ENCODE assay signal across 23 cellular contexts in genomic region chr12:120172053-120172452, GRCh38.
"Had no signal": no experiment of that assay in that cellular context is flagged by ENCODE, and none has a peak within 500 bp of the region (broad histone marks: within the 10 kb centered on the region; RNA-seq: fewer than 3 reads in every experiment).

No MANE protein-coding gene starts in this region.

- H3K9me2 ChIP-seq: SK-N-SH had no signal

- H3K4me3 ChIP-seq: K562 had no signal

- H3K4me2 ChIP-seq: KMS-11, SK-N-SH had no signal

- ATAC-seq: K562, Panc1, PC-3 had no signal

- DNase-seq: Kasumi-1, MM.1S, NCI-H1092 treated with DMSO at 0.1 percent for 48 hours, NCI-H1436, NCI-H187, NCI-H2029, NCI-H2081 treated with DMSO at 0.1 percent for 48 hours, NCI-H2171, NCI-H226, NCI-H446, NCI-H510A, NCI-H524 treated with DMSO at 0.1 percent for 48 hours, NCI-H69, NCI-H774, PC-3, SHP77, SK-N-SH had no signal

- H3K27me3 Mint-ChIP-seq: IgD-negative memory B cell had no signal

- H3K9me3 Mint-ChIP-seq: IgD-negative memory B cell had no signal

- H3K4me3 Mint-ChIP-seq: IgD-negative memory B cell had no signal

- H3K27ac ChIP-seq: HL-60, KMS-11, RWPE1 had no signal
